Comparison of ENCODE assay signal across 2 cellular contexts in the genomic region with DNA sequence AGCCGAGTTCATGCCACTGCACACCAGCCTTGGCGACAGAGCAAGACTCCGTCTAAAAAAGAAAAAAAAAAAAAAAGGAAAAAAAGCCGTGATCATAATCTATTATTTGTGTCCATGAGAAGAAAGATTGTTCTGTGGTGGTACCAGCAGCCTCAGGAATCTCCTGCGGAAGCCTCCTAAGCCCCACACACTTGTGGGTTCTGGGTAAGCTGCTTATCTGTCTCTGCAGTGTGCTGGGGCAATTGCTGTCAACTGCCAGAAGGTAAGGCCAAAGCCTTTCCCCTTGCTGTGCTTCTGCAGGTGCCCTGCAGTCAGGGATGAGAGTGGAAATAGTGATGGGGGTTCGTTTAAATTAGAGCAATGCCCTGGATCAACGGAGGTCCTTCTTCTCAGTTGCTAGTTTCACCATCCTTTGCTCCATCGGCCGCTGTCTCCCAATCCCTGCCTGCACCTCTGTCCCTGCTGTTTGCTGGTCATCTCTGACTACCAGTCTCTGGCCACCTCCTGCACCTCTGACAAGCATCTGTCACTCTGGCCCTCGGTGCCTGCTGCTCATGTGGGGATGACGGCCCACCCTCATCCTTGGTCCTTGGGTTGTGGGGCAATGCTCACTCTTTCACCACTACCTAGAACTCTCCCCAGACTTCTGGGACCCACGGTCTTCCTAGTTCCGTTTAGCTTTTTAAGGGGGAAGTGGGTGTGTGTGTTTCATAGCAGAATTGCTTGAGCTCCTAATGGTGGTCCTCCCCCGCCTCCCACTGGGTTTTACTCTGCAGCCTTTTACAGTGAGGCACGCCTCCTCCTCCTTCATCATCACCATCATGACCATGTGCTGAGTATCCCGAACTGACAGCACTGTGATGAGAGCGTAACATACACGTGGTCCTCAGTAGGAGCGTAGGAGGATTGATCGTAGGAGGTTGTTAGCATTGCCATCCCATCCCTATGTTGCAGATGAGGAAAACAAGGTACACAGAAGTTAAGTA.
TF ChIP-seq lines count a peak whose summit lies in the region.

No MANE protein-coding gene starts in this region.

TF ChIP-seq in K562, 482 proteins besides CTCF, POLR2A, EP300 and RAD21 (continues in another document):
- TF ChIP-seq CEBPB (tag; IDR thresholded peaks at IDR 0.05) (no peak), SMARCA5 (IDR thresholded peaks at IDR 0.05) (no peak), TEAD4 (IDR thresholded peaks at IDR 0.05; ENCODE audit: low read length) (peak; percentile 73), TEAD4 (CRISPR knock-in tag; IDR thresholded peaks at IDR 0.05; ENCODE audit: borderline replicate concordance) (no peak), NONO (IDR thresholded peaks at IDR 0.05; ENCODE audit: low read depth in 2 of 2, low read length in 1 of 2) (no peak), CBX8 (IDR thresholded peaks at IDR 0.05; ENCODE audit: borderline replicate concordance, extremely low read depth, low read depth, low read length, poor library complexity, severe bottlenecking) (no peak), NFATC3 (IDR thresholded peaks at IDR 0.05) (no peak), ETV1 (tag; conservative IDR thresholded peaks at IDR 0.05; ENCODE audit: low read depth) (peak; percentile 40; the same call in 1 of the 2 replicates), PURB (CRISPR knock-in tag; IDR thresholded peaks at IDR 0.05; ENCODE audit: low read depth) (no peak), TCF3 (CRISPR knock-in tag; IDR thresholded peaks at IDR 0.05) (peak; percentile 73), HNRNPLL (IDR thresholded peaks at IDR 0.05; ENCODE audit: low read depth, low read length, poor library complexity, severe bottlenecking) (no peak), STAT5A (IDR thresholded peaks at IDR 0.05; ENCODE audit: borderline replicate concordance, low read length) (peak; percentile 31; the same call in 1 of the 2 replicates), FOXJ2 (tag; IDR thresholded peaks at IDR 0.05) (no peak), SRSF7 (optimal IDR thresholded peaks at IDR 0.05; ENCODE audit: low read depth, low read length) (no peak)
- TF ChIP-seq, protein P1, sequence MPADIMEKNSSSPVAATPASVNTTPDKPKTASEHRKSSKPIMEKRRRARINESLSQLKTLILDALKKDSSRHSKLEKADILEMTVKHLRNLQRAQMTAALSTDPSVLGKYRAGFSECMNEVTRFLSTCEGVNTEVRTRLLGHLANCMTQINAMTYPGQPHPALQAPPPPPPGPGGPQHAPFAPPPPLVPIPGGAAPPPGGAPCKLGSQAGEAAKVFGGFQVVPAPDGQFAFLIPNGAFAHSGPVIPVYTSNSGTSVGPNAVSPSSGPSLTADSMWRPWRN (IDR thresholded peaks at IDR 0.05; ENCODE audit: low read depth) = 0 out of 2 replicates have a peak, but pooled peaks have one; percentile 26
- TF ChIP-seq, protein P2, sequence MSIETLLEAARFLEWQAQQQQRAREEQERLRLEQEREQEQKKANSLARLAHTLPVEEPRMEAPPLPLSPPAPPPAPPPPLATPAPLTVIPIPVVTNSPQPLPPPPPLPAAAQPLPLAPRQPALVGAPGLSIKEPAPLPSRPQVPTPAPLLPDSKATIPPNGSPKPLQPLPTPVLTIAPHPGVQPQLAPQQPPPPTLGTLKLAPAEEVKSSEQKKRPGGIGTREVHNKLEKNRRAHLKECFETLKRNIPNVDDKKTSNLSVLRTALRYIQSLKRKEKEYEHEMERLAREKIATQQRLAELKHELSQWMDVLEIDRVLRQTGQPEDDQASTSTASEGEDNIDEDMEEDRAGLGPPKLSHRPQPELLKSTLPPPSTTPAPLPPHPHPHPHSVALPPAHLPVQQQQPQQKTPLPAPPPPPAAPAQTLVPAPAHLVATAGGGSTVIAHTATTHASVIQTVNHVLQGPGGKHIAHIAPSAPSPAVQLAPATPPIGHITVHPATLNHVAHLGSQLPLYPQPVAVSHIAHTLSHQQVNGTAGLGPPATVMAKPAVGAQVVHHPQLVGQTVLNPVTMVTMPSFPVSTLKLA (conservative IDR thresholded peaks at IDR 0.05) = 0 out of 4 replicates have a peak, but pooled peaks of 1 of the 2 experiments have one; percentile 19
- TF ChIP-seq, protein P3, sequence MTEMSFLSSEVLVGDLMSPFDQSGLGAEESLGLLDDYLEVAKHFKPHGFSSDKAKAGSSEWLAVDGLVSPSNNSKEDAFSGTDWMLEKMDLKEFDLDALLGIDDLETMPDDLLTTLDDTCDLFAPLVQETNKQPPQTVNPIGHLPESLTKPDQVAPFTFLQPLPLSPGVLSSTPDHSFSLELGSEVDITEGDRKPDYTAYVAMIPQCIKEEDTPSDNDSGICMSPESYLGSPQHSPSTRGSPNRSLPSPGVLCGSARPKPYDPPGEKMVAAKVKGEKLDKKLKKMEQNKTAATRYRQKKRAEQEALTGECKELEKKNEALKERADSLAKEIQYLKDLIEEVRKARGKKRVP (CRISPR knock-in tag; IDR thresholded peaks at IDR 0.05) = no peak
- TF ChIP-seq, protein P4, sequence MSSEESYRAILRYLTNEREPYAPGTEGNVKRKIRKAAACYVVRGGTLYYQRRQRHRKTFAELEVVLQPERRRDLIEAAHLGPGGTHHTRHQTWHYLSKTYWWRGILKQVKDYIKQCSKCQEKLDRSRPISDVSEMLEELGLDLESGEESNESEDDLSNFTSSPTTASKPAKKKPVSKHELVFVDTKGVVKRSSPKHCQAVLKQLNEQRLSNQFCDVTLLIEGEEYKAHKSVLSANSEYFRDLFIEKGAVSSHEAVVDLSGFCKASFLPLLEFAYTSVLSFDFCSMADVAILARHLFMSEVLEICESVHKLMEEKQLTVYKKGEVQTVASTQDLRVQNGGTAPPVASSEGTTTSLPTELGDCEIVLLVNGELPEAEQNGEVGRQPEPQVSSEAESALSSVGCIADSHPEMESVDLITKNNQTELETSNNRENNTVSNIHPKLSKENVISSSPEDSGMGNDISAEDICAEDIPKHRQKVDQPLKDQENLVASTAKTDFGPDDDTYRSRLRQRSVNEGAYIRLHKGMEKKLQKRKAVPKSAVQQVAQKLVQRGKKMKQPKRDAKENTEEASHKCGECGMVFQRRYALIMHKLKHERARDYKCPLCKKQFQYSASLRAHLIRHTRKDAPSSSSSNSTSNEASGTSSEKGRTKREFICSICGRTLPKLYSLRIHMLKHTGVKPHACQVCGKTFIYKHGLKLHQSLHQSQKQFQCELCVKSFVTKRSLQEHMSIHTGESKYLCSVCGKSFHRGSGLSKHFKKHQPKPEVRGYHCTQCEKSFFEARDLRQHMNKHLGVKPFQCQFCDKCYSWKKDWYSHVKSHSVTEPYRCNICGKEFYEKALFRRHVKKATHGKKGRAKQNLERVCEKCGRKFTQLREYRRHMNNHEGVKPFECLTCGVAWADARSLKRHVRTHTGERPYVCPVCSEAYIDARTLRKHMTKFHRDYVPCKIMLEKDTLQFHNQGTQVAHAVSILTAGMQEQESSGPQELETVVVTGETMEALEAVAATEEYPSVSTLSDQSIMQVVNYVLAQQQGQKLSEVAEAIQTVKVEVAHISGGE (CRISPR knock-in tag; IDR thresholded peaks at IDR 0.05) = no peak
- TF ChIP-seq, protein P5, sequence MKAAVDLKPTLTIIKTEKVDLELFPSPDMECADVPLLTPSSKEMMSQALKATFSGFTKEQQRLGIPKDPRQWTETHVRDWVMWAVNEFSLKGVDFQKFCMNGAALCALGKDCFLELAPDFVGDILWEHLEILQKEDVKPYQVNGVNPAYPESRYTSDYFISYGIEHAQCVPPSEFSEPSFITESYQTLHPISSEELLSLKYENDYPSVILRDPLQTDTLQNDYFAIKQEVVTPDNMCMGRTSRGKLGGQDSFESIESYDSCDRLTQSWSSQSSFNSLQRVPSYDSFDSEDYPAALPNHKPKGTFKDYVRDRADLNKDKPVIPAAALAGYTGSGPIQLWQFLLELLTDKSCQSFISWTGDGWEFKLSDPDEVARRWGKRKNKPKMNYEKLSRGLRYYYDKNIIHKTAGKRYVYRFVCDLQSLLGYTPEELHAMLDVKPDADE (conservative IDR thresholded peaks at IDR 0.05; ENCODE audit: control insufficient read depth, low read depth, low read length) = no peak
- TF ChIP-seq, protein P6, sequence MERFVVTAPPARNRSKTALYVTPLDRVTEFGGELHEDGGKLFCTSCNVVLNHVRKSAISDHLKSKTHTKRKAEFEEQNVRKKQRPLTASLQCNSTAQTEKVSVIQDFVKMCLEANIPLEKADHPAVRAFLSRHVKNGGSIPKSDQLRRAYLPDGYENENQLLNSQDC (CRISPR knock-in tag; IDR thresholded peaks at IDR 0.05) = no peak

TF ChIP-seq in WTC11, 78 proteins besides CTCF, POLR2A, EP300 and RAD21:
- TF ChIP-seq SMAD4 (CRISPR knock-in tag; IDR thresholded peaks at IDR 0.05) = no peak
- TF ChIP-seq ETV6 (CRISPR knock-in tag; IDR thresholded peaks at IDR 0.05) = no peak
- TF ChIP-seq TP53 (CRISPR knock-in tag; IDR thresholded peaks at IDR 0.05) = no peak
- TF ChIP-seq KAT7 (CRISPR knock-in tag; IDR thresholded peaks at IDR 0.05; ENCODE audit: borderline replicate concordance) = no peak
- no peak for TF ChIP-seq HMGA2 (CRISPR knock-in tag; IDR thresholded peaks at IDR 0.05)
- TF ChIP-seq, protein P7, sequence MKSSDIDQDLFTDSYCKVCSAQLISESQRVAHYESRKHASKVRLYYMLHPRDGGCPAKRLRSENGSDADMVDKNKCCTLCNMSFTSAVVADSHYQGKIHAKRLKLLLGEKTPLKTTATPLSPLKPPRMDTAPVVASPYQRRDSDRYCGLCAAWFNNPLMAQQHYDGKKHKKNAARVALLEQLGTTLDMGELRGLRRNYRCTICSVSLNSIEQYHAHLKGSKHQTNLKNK (CRISPR knock-in tag; IDR thresholded peaks at IDR 0.05) = no peak
- TF ChIP-seq ZNF423 (CRISPR knock-in tag; IDR thresholded peaks at IDR 0.05) = no peak
- TF ChIP-seq, protein P8, sequence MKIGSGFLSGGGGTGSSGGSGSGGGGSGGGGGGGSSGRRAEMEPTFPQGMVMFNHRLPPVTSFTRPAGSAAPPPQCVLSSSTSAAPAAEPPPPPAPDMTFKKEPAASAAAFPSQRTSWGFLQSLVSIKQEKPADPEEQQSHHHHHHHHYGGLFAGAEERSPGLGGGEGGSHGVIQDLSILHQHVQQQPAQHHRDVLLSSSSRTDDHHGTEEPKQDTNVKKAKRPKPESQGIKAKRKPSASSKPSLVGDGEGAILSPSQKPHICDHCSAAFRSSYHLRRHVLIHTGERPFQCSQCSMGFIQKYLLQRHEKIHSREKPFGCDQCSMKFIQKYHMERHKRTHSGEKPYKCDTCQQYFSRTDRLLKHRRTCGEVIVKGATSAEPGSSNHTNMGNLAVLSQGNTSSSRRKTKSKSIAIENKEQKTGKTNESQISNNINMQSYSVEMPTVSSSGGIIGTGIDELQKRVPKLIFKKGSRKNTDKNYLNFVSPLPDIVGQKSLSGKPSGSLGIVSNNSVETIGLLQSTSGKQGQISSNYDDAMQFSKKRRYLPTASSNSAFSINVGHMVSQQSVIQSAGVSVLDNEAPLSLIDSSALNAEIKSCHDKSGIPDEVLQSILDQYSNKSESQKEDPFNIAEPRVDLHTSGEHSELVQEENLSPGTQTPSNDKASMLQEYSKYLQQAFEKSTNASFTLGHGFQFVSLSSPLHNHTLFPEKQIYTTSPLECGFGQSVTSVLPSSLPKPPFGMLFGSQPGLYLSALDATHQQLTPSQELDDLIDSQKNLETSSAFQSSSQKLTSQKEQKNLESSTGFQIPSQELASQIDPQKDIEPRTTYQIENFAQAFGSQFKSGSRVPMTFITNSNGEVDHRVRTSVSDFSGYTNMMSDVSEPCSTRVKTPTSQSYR (CRISPR knock-in tag; IDR thresholded peaks at IDR 0.05) = no peak
